In genomic region chr5:78964889-78965288, GRCh38 we compare ENCODE assay signal across 8 cellular contexts.
DNase-seq lines count a peak whose midpoint lies in the region; ATAC-seq and TF ChIP-seq lines count a peak whose summit lies in the region.

No MANE protein-coding gene starts in this region.

- H3K4me3 ChIP-seq in LNCaP clone FGC (ENCODE audit: low read depth, low read length): no peak overlapping the region
- H3K4me3 ChIP-seq in RWPE2 (ENCODE audit: severe bottlenecking): no peak overlapping the region
- H3K4me3 ChIP-seq in fibroblast of pulmonary artery (replicated peaks; ENCODE audit: low read depth, low read length): no peak overlapping the region
- H3K4me3 ChIP-seq in parathyroid adenoma (ENCODE audit: low read depth, low read length): no peak overlapping the region

- no peak overlapping the region for H3K4me2 ChIP-seq in parathyroid adenoma (ENCODE audit: low read length)

- no peaks in the 10 kb centered on the region for H3K79me2 ChIP-seq in parathyroid adenoma

- no peak overlapping the region for H3K9ac ChIP-seq in parathyroid adenoma

- no peak overlapping the region for H3K27ac ChIP-seq in RWPE2 (ENCODE audit: poor library complexity, severe bottlenecking)
- H3K27ac ChIP-seq in parathyroid adenoma: no peak overlapping the region

- H3K9me3 ChIP-seq in RWPE2 (ENCODE audit: severe bottlenecking) (no peaks in the 10 kb centered on the region), parathyroid adenoma (ENCODE audit: control insufficient read depth, low read length) (no peaks in the 10 kb centered on the region)

- no peaks in the 10 kb centered on the region for H3K27me3 ChIP-seq in RWPE2 (ENCODE audit: insufficient read depth, poor library complexity, severe bottlenecking)
- no peaks in the 10 kb centered on the region for H3K27me3 ChIP-seq in parathyroid adenoma (ENCODE audit: control insufficient read depth, insufficient read depth, low read length)

- H3K4me1 ChIP-seq in RWPE2 (ENCODE audit: insufficient read depth, poor library complexity, severe bottlenecking): no peaks in the 10 kb centered on the region
- H3K4me1 ChIP-seq in parathyroid adenoma: no peaks in the 10 kb centered on the region

- H2AFZ ChIP-seq in parathyroid adenoma: no peak overlapping the region

- TF ChIP-seq CTCF in LNCaP clone FGC (IDR thresholded peaks at IDR 0.05; ENCODE audit: control insufficient read depth, extremely low read depth, insufficient read depth) (peak; percentile 63), RWPE2 (IDR thresholded peaks at IDR 0.05; ENCODE audit: poor library complexity, severe bottlenecking) (peak; percentile 79), fibroblast of pulmonary artery (IDR thresholded peaks at IDR 0.05; ENCODE audit: low read length, missing control alignments) (peak; percentile 54), parathyroid adenoma (IDR thresholded peaks at IDR 0.05) (peak; percentile 23)

- DNase-seq in DMS53 (lab: John Stamatoyannopoulos, UW) (peak; percentile 87), LNCaP clone FGC (ENCODE audit: low read depth) (peak; percentile 73), RWPE2 (ENCODE audit: low spot score) (no peak), fibroblast of pulmonary artery (ENCODE audit: low read depth) (peak; percentile 88)

- ATAC-seq in RWPE2 (ENCODE audit: low read depth) (peak; percentile 92), GM18502 (IDR thresholded peaks at IDR 0.05; ENCODE audit: poor library complexity, unreplicated experiment) (no peak), HG02798 (IDR thresholded peaks at IDR 0.05; ENCODE audit: poor library complexity, unreplicated experiment) (no peak), GM21447 (IDR thresholded peaks at IDR 0.05; ENCODE audit: unreplicated experiment) (no peak)

- H3K36me3 ChIP-seq in RWPE2 (ENCODE audit: low read depth) (no peaks in the 10 kb centered on the region), parathyroid adenoma (ENCODE audit: control insufficient read depth, insufficient read depth, low read length) (no peaks in the 10 kb centered on the region)

Comparison
In these comparisons a context has a peak if more than half of its experiments do, and no peak if none do; other contexts are left out.
1. CTCF ChIP-seq: peak in every context shown above with its lines; median percentile 79 in RWPE2; 63 in LNCaP clone FGC; 54 in fibroblast of pulmonary artery; 23 in parathyroid adenoma.